ENCODE assay signal across 23 cellular contexts in genomic region chr9:70678153-70678552, GRCh38.
"Had no signal": no experiment of that assay in that cellular context is flagged by ENCODE, and none has a peak within 500 bp of the region (broad histone marks: within the 10 kb centered on the region; RNA-seq: fewer than 3 reads in every experiment).

No MANE protein-coding gene starts in this region.

- H3K36me3 ChIP-seq: left ventricle myocardium inferior, pancreas, prostate gland, sigmoid colon, uterus, WERI-Rb-1 had no signal

- H3K4me1 ChIP-seq: left ventricle myocardium inferior, pancreas, prostate gland, uterus had no signal

- H3K4me3 Mint-ChIP-seq: activated naive CD8-positive, alpha-beta T cell; stimulated activated memory B cell treated with anti-CD40 and anti-IgM and Interleukin-4, amounts not matched to agents 10 μg/mL and 1 μg/mL and 100 μg/mL, for 72 hours; stimulated activated naive CD8-positive, alpha-beta T cell treated with anti-CD3 and anti-CD28 coated beads, Interleukin-15, amount 100 ng/mL, for 72 hours; type B pancreatic cell had no signal

- H3K27ac ChIP-seq: left ventricle myocardium inferior, pancreas, prostate gland, sigmoid colon, WERI-Rb-1 had no signal

- DNase-seq: activated CD4-positive, alpha-beta T cell treated with anti-CD3 and anti-CD28 coated beads for 48 hours; activated CD4-positive, alpha-beta T cell treated with anti-CD3 and anti-CD28 coated beads, Interleukin-2, amount 50 U/mL, for 48 hours; activated CD8-positive, alpha-beta memory T cell treated with anti-CD3 and anti-CD28 coated beads for 24 hours; activated effector memory CD4-positive, alpha-beta T cell treated with Interleukin-2 at 50 U/mL for 16 hours; activated naive CD4-positive, alpha-beta T cell treated with Interleukin-2 at 50 U/mL for 16 hours; amniotic stem cell; central memory CD4-positive, alpha-beta T cell; left ventricle myocardium inferior; pancreas; retina; sigmoid colon; small intestine; stimulated activated CD4-positive, alpha-beta T cell treated with anti-CD3 and anti-CD28 coated beads, Interleukin-4, amount 100 ng/mL, for 24 hours; stimulated activated naive CD8-positive, alpha-beta T cell treated with anti-CD3 and anti-CD28 coated beads, Interleukin-15, amount 100 ng/mL, for 72 hours; T-helper 9 cell; uterus; WERI-Rb-1 had no signal

- H3K9me3 ChIP-seq: left ventricle myocardium inferior, pancreas, prostate gland, sigmoid colon, uterus had no signal

- H3K27ac Mint-ChIP-seq: activated naive CD8-positive, alpha-beta T cell; stimulated activated memory B cell treated with anti-CD40 and anti-IgM and Interleukin-4, amounts not matched to agents 10 μg/mL and 1 μg/mL and 100 μg/mL, for 72 hours; stimulated activated naive CD8-positive, alpha-beta T cell treated with anti-CD3 and anti-CD28 coated beads, Interleukin-15, amount 100 ng/mL, for 72 hours; type B pancreatic cell had no signal

- H3K4me1 Mint-ChIP-seq: stimulated activated memory B cell treated with anti-CD40 and anti-IgM and Interleukin-4, amounts not matched to agents 10 μg/mL and 1 μg/mL and 100 μg/mL, for 72 hours; stimulated activated naive CD8-positive, alpha-beta T cell treated with anti-CD3 and anti-CD28 coated beads, Interleukin-15, amount 100 ng/mL, for 72 hours had no signal

- ATAC-seq: activated CD4-positive, CD25-positive, alpha-beta regulatory T cell treated with anti-CD3 and anti-CD28 coated beads, Interleukin-2, amount 50 U/mL, for 24 hours; stimulated activated memory B cell treated with anti-CD40 and anti-IgM and Interleukin-4, amounts not matched to agents 10 μg/mL and 1 μg/mL and 100 μg/mL, for 72 hours; stimulated activated naive CD8-positive, alpha-beta T cell treated with anti-CD3 and anti-CD28 coated beads, Interleukin-15, amount 100 ng/mL, for 72 hours had no signal

- H3K36me3 Mint-ChIP-seq: activated naive CD8-positive, alpha-beta T cell; stimulated activated memory B cell treated with anti-CD40 and anti-IgM and Interleukin-4, amounts not matched to agents 10 μg/mL and 1 μg/mL and 100 μg/mL, for 72 hours; type B pancreatic cell had no signal

- H3K27me3 ChIP-seq: pancreas, sigmoid colon, uterus had no signal

- H3K9me3 Mint-ChIP-seq: stimulated activated memory B cell treated with anti-CD40 and anti-IgM and Interleukin-4, amounts not matched to agents 10 μg/mL and 1 μg/mL and 100 μg/mL, for 72 hours; stimulated activated naive CD8-positive, alpha-beta T cell treated with anti-CD3 and anti-CD28 coated beads, Interleukin-15, amount 100 ng/mL, for 72 hours; type B pancreatic cell had no signal

- H3K27me3 Mint-ChIP-seq: activated naive CD8-positive, alpha-beta T cell; stimulated activated memory B cell treated with anti-CD40 and anti-IgM and Interleukin-4, amounts not matched to agents 10 μg/mL and 1 μg/mL and 100 μg/mL, for 72 hours; stimulated activated naive CD8-positive, alpha-beta T cell treated with anti-CD3 and anti-CD28 coated beads, Interleukin-15, amount 100 ng/mL, for 72 hours; type B pancreatic cell had no signal

- H3K4me3 ChIP-seq: left ventricle myocardium inferior, lung, pancreas, prostate gland, sigmoid colon, uterus had no signal
